Comparison of ENCODE assay signal across 1 cellular context in genomic region chr2:146312899-146313298, GRCh38.
TF ChIP-seq lines count a peak whose summit lies in the region.

No MANE protein-coding gene starts in this region.

TF ChIP-seq in GM12878, 131 proteins besides CTCF, POLR2A, EP300 and RAD21 (continued from another document):
- TF ChIP-seq ATF2 (IDR thresholded peaks at IDR 0.05; ENCODE audit: low read length), result no peak
- no peak for TF ChIP-seq CREB1 (IDR thresholded peaks at IDR 0.05; ENCODE audit: low read depth)
- TF ChIP-seq CBX3 (IDR thresholded peaks at IDR 0.05; ENCODE audit: borderline replicate concordance, low read depth), result no peak
- TF ChIP-seq PBX3 (IDR thresholded peaks at IDR 0.05; ENCODE audit: insufficient replicate concordance, low read depth, low read length), result no peak
- TF ChIP-seq ZBTB11 (CRISPR knock-in tag; IDR thresholded peaks at IDR 0.05), result no peak
- no peak for TF ChIP-seq USF2 (IDR thresholded peaks at IDR 0.05; ENCODE audit: borderline replicate concordance, low read depth, low read length)
- TF ChIP-seq SREBF2 (IDR thresholded peaks at IDR 0.05; ENCODE audit: low read length), result no peak
